Comparison of ENCODE assay signal across 8 cellular contexts in genomic region chr11:13343931-13344717, GRCh38.
DNase-seq lines count a peak whose midpoint lies in the region; ATAC-seq lines count a peak whose summit lies in the region.

No MANE protein-coding gene starts in this region.

- ATAC-seq in HG03175 (IDR thresholded peaks at IDR 0.05; ENCODE audit: unreplicated experiment) = peak; percentile 61

- DNase-seq in NOMO-1 (lab: John Stamatoyannopoulos, UW; ENCODE audit: unreplicated experiment in 2 of 2) (peak; percentile 32 to 44), NOMO-1 treated with dmso at 0.1 percent for 144 hours (lab: John Stamatoyannopoulos, UW; ENCODE audit: unreplicated experiment) (no peak), NCI-H510A (lab: John Stamatoyannopoulos, UW) (peak; percentile 33), dermis microvascular lymphatic vessel endothelial cell (ENCODE audit: low read depth in 2 of 2) (peak; percentile 57 to 76), lung microvascular endothelial cell (ENCODE audit: low read depth in 2 of 2) (peak; percentile 80 to 84)
- DNase-seq in activated CD4-positive, alpha-beta T cell treated with anti-CD3 and anti-CD28 coated beads, Interleukin-2, amount 50 U/mL, for 1 hour = peak; percentile 74
- peak; percentile 29 to 42 for DNase-seq in stimulated activated CD8-positive, alpha-beta memory T cell treated with anti-CD3 and anti-CD28 coated beads, Interleukin-2, amount 100 ng/mL, for 1 hour (ENCODE audit: low read depth in 2 of 2)
